1 cellular context compared by ENCODE assay signal in the genomic region with DNA sequence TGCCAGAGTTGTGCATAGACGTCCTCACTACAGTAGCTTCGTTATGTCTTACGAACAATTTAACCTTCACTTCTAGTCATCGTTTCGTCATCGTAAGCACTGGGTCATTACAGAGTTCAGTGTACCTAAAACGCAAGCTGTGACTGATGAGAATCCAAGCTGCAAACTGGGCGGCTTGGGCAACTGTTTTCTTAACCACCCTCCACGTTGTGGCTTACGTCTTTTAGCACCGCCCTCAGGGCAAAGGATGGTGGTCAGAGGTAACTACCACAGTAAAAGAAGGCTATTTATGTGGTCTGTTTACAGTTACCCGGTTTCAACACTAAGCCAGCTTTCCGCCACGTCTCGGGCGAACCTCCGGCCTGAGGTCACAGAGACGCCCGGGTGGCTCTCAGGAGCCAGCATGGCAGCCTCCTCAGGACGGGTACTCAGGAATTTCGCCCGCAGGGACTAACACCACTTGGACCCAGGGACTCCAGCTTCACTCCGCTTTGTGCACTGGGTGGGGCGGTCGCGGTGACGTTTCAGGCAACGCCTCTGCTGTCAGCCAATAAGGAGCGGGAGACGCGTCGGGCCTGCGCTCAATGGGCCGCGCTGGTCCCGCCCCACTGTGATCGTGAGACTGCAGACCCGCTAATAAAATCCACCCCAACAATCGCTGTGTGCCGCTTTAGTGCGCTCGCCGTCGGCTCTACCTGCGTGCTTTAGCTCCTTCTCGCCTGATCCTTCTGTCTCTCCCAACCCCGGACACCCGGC.
TF ChIP-seq lines count a peak whose summit lies in the region.

TSS of gene CTH (plus strand) at position 665 of the 756 bp plus-strand sequence. CDS start 148 bp downstream, outside the sequence.

TF ChIP-seq in GM12878, 131 proteins besides CTCF, POLR2A, EP300 and RAD21 (continued from another document):
- TF ChIP-seq CBX5 (IDR thresholded peaks at IDR 0.05; ENCODE audit: low read depth) (no peak), BCL11A (IDR thresholded peaks at IDR 0.05; ENCODE audit: low read depth, low read length) (no peak), ZSCAN29 (IDR thresholded peaks at IDR 0.05) (no peak), SIN3A (IDR thresholded peaks at IDR 0.05; ENCODE audit: low read depth, low read length) (peak; percentile 56; the same call in 1 of the 2 replicates), NR2C2 (IDR thresholded peaks at IDR 0.05; ENCODE audit: borderline replicate concordance, control insufficient read depth, insufficient read length, low read depth) (no peak), ASH2L (IDR thresholded peaks at IDR 0.05; ENCODE audit: borderline replicate concordance, low read depth) (peak; percentile 80; the same call in 1 of the 2 replicates), SMC3 (IDR thresholded peaks at IDR 0.05; ENCODE audit: borderline replicate concordance, low read length) (no peak), BACH1 (IDR thresholded peaks at IDR 0.05; ENCODE audit: borderline replicate concordance) (0 out of 2 replicates have a peak, but pooled peaks have one; percentile 8), USF2 (IDR thresholded peaks at IDR 0.05; ENCODE audit: borderline replicate concordance, low read depth, low read length) (no peak)
- TF ChIP-seq, protein P1, sequence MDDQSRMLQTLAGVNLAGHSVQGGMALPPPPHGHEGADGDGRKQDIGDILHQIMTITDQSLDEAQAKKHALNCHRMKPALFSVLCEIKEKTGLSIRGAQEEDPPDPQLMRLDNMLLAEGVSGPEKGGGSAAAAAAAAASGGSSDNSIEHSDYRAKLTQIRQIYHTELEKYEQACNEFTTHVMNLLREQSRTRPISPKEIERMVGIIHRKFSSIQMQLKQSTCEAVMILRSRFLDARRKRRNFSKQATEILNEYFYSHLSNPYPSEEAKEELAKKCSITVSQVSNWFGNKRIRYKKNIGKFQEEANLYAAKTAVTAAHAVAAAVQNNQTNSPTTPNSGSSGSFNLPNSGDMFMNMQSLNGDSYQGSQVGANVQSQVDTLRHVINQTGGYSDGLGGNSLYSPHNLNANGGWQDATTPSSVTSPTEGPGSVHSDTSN (IDR thresholded peaks at IDR 0.05; ENCODE audit: insufficient replicate concordance, low read depth, low read length) = no peak
- TF ChIP-seq, protein P2, sequence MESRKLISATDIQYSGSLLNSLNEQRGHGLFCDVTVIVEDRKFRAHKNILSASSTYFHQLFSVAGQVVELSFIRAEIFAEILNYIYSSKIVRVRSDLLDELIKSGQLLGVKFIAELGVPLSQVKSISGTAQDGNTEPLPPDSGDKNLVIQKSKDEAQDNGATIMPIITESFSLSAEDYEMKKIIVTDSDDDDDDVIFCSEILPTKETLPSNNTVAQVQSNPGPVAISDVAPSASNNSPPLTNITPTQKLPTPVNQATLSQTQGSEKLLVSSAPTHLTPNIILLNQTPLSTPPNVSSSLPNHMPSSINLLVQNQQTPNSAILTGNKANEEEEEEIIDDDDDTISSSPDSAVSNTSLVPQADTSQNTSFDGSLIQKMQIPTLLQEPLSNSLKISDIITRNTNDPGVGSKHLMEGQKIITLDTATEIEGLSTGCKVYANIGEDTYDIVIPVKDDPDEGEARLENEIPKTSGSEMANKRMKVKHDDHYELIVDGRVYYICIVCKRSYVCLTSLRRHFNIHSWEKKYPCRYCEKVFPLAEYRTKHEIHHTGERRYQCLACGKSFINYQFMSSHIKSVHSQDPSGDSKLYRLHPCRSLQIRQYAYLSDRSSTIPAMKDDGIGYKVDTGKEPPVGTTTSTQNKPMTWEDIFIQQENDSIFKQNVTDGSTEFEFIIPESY (IDR thresholded peaks at IDR 0.05) = 0 out of 2 replicates have a peak, but pooled peaks have one; percentile 17
- TF ChIP-seq, protein P3, sequence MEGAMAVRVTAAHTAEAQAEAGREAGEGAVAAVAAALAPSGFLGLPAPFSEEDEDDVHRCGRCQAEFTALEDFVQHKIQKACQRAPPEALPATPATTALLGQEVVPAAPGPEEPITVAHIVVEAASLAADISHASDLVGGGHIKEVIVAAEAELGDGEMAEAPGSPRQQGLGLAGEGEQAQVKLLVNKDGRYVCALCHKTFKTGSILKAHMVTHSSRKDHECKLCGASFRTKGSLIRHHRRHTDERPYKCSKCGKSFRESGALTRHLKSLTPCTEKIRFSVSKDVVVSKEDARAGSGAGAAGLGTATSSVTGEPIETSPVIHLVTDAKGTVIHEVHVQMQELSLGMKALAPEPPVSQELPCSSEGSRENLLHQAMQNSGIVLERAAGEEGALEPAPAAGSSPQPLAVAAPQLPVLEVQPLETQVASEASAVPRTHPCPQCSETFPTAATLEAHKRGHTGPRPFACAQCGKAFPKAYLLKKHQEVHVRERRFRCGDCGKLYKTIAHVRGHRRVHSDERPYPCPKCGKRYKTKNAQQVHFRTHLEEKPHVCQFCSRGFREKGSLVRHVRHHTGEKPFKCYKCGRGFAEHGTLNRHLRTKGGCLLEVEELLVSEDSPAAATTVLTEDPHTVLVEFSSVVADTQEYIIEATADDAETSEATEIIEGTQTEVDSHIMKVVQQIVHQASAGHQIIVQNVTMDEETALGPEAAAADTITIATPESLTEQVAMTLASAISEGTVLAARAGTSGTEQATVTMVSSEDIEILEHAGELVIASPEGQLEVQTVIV (IDR thresholded peaks at IDR 0.05; ENCODE audit: borderline replicate concordance, partially characterized antibody) = no peak
TF ChIP-seq in GM12878: peak in this region for 46.
